Comparison of ENCODE assay signal across 18 cellular contexts in the genomic region with DNA sequence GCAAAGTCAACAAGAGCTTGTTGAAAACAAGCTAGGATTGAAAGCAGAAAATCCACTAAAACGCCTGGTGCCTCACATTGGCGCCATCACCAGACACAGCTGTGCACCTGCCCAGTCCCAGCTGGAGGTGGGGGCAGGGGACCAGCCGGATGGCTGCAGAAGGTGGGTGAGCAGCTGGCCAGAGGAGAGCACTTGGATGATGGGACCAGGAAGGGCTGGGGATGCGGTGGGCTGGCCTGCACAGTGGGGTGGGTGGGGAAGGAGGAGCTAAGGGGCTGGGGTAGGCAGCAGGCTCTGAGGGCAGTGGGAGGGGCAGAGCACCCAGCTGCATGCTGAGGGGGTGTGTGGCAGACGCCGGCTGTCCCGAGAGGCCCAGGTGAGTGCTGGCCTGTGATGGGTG. TPM values are rescaled to one million over a fixed set of nuclear protein-coding genes. Genes with fewer than 3 reads are reported as not detected.
"Had no signal": no experiment of that assay in that cellular context is flagged by ENCODE, and none has a peak within 500 bp of the region (broad histone marks: within the 10 kb centered on the region; RNA-seq: fewer than 3 reads in every experiment).

No MANE protein-coding gene starts in this region.

- H3K4me3 Mint-ChIP-seq: activated CD4-positive, alpha-beta T cell treated with anti-CD3 and anti-CD28 coated beads, Interleukin-2, amount 10 ng/mL, durations not matched to agents 24 days and 14 days; activated naive CD4-positive, alpha-beta T cell treated with anti-CD3 and anti-CD28 coated beads for 36 hours; activated T-helper 1 cell treated with anti-CD3 and anti-CD28 coated beads, Interleukin-12 subunit alpha, Interleukin-12 subunit beta, Interleukin-2, Interleukin-4 antibody, amounts not matched to agents 30 ng/mL and 10 ng/mL and 1 ng/mL, durations not matched to agents 14 hours and 24 hours and 36 hours; immature natural killer cell; mesothelial cell of epicardium; neural progenitor cell; stimulated activated naive CD8-positive, alpha-beta T cell treated with anti-CD3 and anti-CD28 coated beads, Interleukin-15, Interleukin-2, amounts not matched to agents 100 ng/mL and 50 ng/mL, for 24 hours had no signal

- H3K4me3 ChIP-seq: cardiac muscle cell, esophagus squamous epithelium, lower lobe of right lung, neural progenitor cell, pancreas, upper lobe of left lung had no signal

- H3K27me3 Mint-ChIP-seq: activated CD4-positive, alpha-beta T cell treated with anti-CD3 and anti-CD28 coated beads, Interleukin-2, amount 10 ng/mL, durations not matched to agents 24 days and 14 days; stimulated activated naive CD8-positive, alpha-beta T cell treated with anti-CD3 and anti-CD28 coated beads, Interleukin-15, Interleukin-2, amounts not matched to agents 100 ng/mL and 50 ng/mL, for 24 hours had no signal

- DNase-seq: activated CD4-positive, alpha-beta T cell treated with anti-CD3 and anti-CD28 coated beads, Interleukin-2, amount 10 ng/mL, durations not matched to agents 24 days and 14 days; activated naive CD4-positive, alpha-beta T cell treated with anti-CD3 and anti-CD28 coated beads for 36 hours; esophagus squamous epithelium; foreskin fibroblast; immature natural killer cell; left cardiac atrium; lower lobe of right lung; pancreas; stimulated activated CD4-positive, alpha-beta T cell treated with anti-CD3 and anti-CD28 coated beads, Interleukin-4, amount 100 ng/mL, for 1 hour; stimulated activated CD8-positive, alpha-beta memory T cell treated with anti-CD3 and anti-CD28 coated beads, Interleukin-4, amount 100 ng/mL, for 48 hours had no signal

- H3K9me3 Mint-ChIP-seq: activated T-helper 1 cell treated with anti-CD3 and anti-CD28 coated beads, Interleukin-12 subunit alpha, Interleukin-12 subunit beta, Interleukin-2, Interleukin-4 antibody, amounts not matched to agents 30 ng/mL and 10 ng/mL and 1 ng/mL, durations not matched to agents 14 hours and 24 hours and 36 hours; immature natural killer cell; mesothelial cell of epicardium; neural progenitor cell; stimulated activated naive CD8-positive, alpha-beta T cell treated with anti-CD3 and anti-CD28 coated beads, Interleukin-15, Interleukin-2, amounts not matched to agents 100 ng/mL and 50 ng/mL, for 24 hours had no signal

- H3K36me3 ChIP-seq: cardiac muscle cell, neural progenitor cell, pancreas had no signal

- H3K4me1 ChIP-seq: lower lobe of right lung, neural progenitor cell, pancreas had no signal

- H3K27ac ChIP-seq: cardiac muscle cell, esophagus squamous epithelium, lower lobe of right lung, neural progenitor cell, pancreas, upper lobe of left lung had no signal

- H3K4me2 ChIP-seq: neural progenitor cell had no signal

- H3K27ac Mint-ChIP-seq: activated CD4-positive, alpha-beta T cell treated with anti-CD3 and anti-CD28 coated beads, Interleukin-2, amount 10 ng/mL, durations not matched to agents 24 days and 14 days; activated naive CD4-positive, alpha-beta T cell treated with anti-CD3 and anti-CD28 coated beads for 36 hours; activated T-helper 1 cell treated with anti-CD3 and anti-CD28 coated beads, Interleukin-12 subunit alpha, Interleukin-12 subunit beta, Interleukin-2, Interleukin-4 antibody, amounts not matched to agents 30 ng/mL and 10 ng/mL and 1 ng/mL, durations not matched to agents 14 hours and 24 hours and 36 hours; mesothelial cell of epicardium; neural progenitor cell; stimulated activated naive CD8-positive, alpha-beta T cell treated with anti-CD3 and anti-CD28 coated beads, Interleukin-15, Interleukin-2, amounts not matched to agents 100 ng/mL and 50 ng/mL, for 24 hours had no signal

- H3K27me3 ChIP-seq: cardiac muscle cell, esophagus squamous epithelium, neural progenitor cell, pancreas, upper lobe of left lung had no signal

- H3K9ac ChIP-seq: neural progenitor cell had no signal

- H3K9me3 ChIP-seq: esophagus squamous epithelium, lower lobe of right lung, pancreas, upper lobe of left lung had no signal

- ATAC-seq: left cardiac atrium, lower lobe of right lung, pancreas had no signal

RNA-seq across cellular contexts. Expression of a gene that starts 27.3 kb away (rescaled TPM):
- total RNA-seq: activated CD4-positive, alpha-beta T cell treated with anti-CD3 and anti-CD28 coated beads, Interleukin-2, amount 10 ng/mL, durations not matched to agents 24 days and 14 days; activated naive CD4-positive, alpha-beta T cell treated with anti-CD3 and anti-CD28 coated beads for 36 hours; activated T-helper 1 cell treated with anti-CD3 and anti-CD28 coated beads, Interleukin-12 subunit alpha, Interleukin-12 subunit beta, Interleukin-2, Interleukin-4 antibody, amounts not matched to agents 30 ng/mL and 10 ng/mL and 1 ng/mL, durations not matched to agents 14 hours and 24 hours and 36 hours; cardiac muscle cell; left cardiac atrium; renal cortical epithelial cell; temporal lobe had no signal
